In the genomic region with DNA sequence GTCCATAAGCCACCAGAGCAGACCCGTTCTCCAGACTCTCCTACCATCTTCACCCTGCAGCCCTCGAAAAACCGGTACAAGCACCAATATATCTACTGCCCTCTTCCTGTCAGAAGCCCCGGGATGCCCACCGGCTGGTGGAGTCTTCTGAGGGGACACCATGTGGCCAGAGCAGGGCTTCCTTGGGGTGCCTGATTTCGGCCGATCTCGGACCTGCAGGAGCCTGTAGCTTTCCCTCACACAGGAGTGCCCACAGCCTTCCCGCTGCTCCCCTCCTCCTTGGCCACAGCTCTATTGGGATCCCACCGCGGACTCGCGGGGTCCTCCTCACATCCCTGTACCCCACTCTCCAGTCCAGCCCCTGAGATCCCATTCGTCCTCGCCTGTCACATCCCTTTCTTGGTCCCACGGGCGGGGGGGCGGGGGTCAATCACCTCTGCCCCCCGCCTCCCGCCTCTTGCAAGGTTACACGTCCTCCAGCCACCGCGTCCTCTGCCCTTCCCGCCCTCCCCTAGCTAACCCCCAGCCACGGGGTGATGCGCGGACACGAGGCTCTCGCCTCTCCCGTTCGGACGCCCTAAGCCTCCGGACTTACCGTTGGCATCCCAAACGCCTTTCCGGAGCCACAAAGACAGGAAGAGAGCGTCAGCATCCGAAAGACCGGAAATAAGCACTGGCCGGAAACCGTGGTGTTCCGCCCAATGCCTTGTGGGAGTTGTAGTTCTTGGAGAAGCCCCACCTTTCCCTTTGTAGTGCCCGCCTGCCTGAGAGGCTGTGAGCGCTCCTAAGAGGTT, we compare ENCODE assay signal across 1 cellular context.
TF ChIP-seq lines count a peak whose summit lies in the region.

SSR2 (minus strand) TSS at position 659 of the 794 bp plus-strand sequence. CDS start 784 bp downstream, outside the sequence.

TF ChIP-seq in GM12878, 131 proteins besides CTCF, POLR2A, EP300 and RAD21 (continued from another document and continues in another):
- TF ChIP-seq E2F8 (IDR thresholded peaks at IDR 0.05; ENCODE audit: low read depth, partially characterized antibody) = peak; percentile 52
- TF ChIP-seq SIN3A (IDR thresholded peaks at IDR 0.05; ENCODE audit: low read depth, low read length) = peak; percentile 68; the same call in 1 of the 2 replicates
- no peak for TF ChIP-seq BACH1 (IDR thresholded peaks at IDR 0.05; ENCODE audit: borderline replicate concordance)
- TF ChIP-seq, protein P1, sequence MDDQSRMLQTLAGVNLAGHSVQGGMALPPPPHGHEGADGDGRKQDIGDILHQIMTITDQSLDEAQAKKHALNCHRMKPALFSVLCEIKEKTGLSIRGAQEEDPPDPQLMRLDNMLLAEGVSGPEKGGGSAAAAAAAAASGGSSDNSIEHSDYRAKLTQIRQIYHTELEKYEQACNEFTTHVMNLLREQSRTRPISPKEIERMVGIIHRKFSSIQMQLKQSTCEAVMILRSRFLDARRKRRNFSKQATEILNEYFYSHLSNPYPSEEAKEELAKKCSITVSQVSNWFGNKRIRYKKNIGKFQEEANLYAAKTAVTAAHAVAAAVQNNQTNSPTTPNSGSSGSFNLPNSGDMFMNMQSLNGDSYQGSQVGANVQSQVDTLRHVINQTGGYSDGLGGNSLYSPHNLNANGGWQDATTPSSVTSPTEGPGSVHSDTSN (IDR thresholded peaks at IDR 0.05; ENCODE audit: insufficient replicate concordance, low read depth, low read length) = no peak
- TF ChIP-seq, protein P2, sequence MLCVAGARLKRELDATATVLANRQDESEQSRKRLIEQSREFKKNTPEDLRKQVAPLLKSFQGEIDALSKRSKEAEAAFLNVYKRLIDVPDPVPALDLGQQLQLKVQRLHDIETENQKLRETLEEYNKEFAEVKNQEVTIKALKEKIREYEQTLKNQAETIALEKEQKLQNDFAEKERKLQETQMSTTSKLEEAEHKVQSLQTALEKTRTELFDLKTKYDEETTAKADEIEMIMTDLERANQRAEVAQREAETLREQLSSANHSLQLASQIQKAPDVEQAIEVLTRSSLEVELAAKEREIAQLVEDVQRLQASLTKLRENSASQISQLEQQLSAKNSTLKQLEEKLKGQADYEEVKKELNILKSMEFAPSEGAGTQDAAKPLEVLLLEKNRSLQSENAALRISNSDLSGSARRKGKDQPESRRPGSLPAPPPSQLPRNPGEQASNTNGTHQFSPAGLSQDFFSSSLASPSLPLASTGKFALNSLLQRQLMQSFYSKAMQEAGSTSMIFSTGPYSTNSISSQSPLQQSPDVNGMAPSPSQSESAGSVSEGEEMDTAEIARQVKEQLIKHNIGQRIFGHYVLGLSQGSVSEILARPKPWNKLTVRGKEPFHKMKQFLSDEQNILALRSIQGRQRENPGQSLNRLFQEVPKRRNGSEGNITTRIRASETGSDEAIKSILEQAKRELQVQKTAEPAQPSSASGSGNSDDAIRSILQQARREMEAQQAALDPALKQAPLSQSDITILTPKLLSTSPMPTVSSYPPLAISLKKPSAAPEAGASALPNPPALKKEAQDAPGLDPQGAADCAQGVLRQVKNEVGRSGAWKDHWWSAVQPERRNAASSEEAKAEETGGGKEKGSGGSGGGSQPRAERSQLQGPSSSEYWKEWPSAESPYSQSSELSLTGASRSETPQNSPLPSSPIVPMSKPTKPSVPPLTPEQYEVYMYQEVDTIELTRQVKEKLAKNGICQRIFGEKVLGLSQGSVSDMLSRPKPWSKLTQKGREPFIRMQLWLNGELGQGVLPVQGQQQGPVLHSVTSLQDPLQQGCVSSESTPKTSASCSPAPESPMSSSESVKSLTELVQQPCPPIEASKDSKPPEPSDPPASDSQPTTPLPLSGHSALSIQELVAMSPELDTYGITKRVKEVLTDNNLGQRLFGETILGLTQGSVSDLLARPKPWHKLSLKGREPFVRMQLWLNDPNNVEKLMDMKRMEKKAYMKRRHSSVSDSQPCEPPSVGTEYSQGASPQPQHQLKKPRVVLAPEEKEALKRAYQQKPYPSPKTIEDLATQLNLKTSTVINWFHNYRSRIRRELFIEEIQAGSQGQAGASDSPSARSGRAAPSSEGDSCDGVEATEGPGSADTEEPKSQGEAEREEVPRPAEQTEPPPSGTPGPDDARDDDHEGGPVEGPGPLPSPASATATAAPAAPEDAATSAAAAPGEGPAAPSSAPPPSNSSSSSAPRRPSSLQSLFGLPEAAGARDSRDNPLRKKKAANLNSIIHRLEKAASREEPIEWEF (IDR thresholded peaks at IDR 0.05; ENCODE audit: insufficient replicate concordance, low read depth, low read length) = no peak
- 0 out of 2 replicates have a peak, but pooled peaks have one; percentile 81 for TF ChIP-seq ZNF207 (IDR thresholded peaks at IDR 0.05; ENCODE audit: borderline replicate concordance)
- no peak for TF ChIP-seq SUZ12 (IDR thresholded peaks at IDR 0.05; ENCODE audit: unreplicated experiment)
- TF ChIP-seq TCF12 (IDR thresholded peaks at IDR 0.05; ENCODE audit: low read depth, low read length) = no peak
- no peak for TF ChIP-seq WRNIP1 (IDR thresholded peaks at IDR 0.05; ENCODE audit: borderline replicate concordance, low read depth, low read length)
- no peak for TF ChIP-seq ATF7 (IDR thresholded peaks at IDR 0.05; ENCODE audit: low read depth)
- TF ChIP-seq HDGF (IDR thresholded peaks at IDR 0.05) = no peak
- TF ChIP-seq CBFB (IDR thresholded peaks at IDR 0.05; ENCODE audit: low read depth) = peak; percentile 56; the same call in 1 of the 2 replicates
- peak; percentile 89 for TF ChIP-seq CREB1 (IDR thresholded peaks at IDR 0.05; ENCODE audit: low read depth)
- TF ChIP-seq, protein P3, sequence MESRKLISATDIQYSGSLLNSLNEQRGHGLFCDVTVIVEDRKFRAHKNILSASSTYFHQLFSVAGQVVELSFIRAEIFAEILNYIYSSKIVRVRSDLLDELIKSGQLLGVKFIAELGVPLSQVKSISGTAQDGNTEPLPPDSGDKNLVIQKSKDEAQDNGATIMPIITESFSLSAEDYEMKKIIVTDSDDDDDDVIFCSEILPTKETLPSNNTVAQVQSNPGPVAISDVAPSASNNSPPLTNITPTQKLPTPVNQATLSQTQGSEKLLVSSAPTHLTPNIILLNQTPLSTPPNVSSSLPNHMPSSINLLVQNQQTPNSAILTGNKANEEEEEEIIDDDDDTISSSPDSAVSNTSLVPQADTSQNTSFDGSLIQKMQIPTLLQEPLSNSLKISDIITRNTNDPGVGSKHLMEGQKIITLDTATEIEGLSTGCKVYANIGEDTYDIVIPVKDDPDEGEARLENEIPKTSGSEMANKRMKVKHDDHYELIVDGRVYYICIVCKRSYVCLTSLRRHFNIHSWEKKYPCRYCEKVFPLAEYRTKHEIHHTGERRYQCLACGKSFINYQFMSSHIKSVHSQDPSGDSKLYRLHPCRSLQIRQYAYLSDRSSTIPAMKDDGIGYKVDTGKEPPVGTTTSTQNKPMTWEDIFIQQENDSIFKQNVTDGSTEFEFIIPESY (IDR thresholded peaks at IDR 0.05) = no peak
- no peak for TF ChIP-seq BHLHE40 (IDR thresholded peaks at IDR 0.05; ENCODE audit: borderline replicate concordance in 1 of 2, low read depth in 2 of 2, low read length in 1 of 2)
- TF ChIP-seq ASH2L (IDR thresholded peaks at IDR 0.05; ENCODE audit: borderline replicate concordance, low read depth) = no peak
- no peak for TF ChIP-seq YBX1 (IDR thresholded peaks at IDR 0.05)
- TF ChIP-seq MAX (IDR thresholded peaks at IDR 0.05; ENCODE audit: low read depth, low read length) = no peak
- TF ChIP-seq, protein P4, sequence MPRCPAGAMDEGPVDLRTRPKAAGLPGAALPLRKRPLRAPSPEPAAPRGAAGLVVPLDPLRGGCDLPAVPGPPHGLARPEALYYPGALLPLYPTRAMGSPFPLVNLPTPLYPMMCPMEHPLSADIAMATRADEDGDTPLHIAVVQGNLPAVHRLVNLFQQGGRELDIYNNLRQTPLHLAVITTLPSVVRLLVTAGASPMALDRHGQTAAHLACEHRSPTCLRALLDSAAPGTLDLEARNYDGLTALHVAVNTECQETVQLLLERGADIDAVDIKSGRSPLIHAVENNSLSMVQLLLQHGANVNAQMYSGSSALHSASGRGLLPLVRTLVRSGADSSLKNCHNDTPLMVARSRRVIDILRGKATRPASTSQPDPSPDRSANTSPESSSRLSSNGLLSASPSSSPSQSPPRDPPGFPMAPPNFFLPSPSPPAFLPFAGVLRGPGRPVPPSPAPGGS (IDR thresholded peaks at IDR 0.05; ENCODE audit: borderline replicate concordance, insufficient read depth, low read depth, low read length, poor library complexity, severe bottlenecking) = no peak
- TF ChIP-seq NRF1 (conservative IDR thresholded peaks at IDR 0.05; ENCODE audit: low read depth, low read length) = no peak
- no peak for TF ChIP-seq BCL11A (IDR thresholded peaks at IDR 0.05; ENCODE audit: low read depth, low read length)
- no peak for TF ChIP-seq TBL1XR1 (IDR thresholded peaks at IDR 0.05; ENCODE audit: low read depth, low read length)
- no peak for TF ChIP-seq ZNF592 (IDR thresholded peaks at IDR 0.05)
- no peak for TF ChIP-seq TCF3 (IDR thresholded peaks at IDR 0.05; ENCODE audit: borderline replicate concordance, insufficient read depth, low read depth, low read length)
- TF ChIP-seq ZNF384 (IDR thresholded peaks at IDR 0.05; ENCODE audit: borderline replicate concordance, low read depth, low read length) = no peak
- TF ChIP-seq SMAD1 (IDR thresholded peaks at IDR 0.05; ENCODE audit: low read depth, partially characterized antibody) = no peak
- TF ChIP-seq RELB (IDR thresholded peaks at IDR 0.05; ENCODE audit: low read depth) = no peak
- TF ChIP-seq, protein P5, sequence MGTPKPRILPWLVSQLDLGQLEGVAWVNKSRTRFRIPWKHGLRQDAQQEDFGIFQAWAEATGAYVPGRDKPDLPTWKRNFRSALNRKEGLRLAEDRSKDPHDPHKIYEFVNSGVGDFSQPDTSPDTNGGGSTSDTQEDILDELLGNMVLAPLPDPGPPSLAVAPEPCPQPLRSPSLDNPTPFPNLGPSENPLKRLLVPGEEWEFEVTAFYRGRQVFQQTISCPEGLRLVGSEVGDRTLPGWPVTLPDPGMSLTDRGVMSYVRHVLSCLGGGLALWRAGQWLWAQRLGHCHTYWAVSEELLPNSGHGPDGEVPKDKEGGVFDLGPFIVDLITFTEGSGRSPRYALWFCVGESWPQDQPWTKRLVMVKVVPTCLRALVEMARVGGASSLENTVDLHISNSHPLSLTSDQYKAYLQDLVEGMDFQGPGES (IDR thresholded peaks at IDR 0.05) = 0 out of 2 replicates have a peak, but pooled peaks have one; percentile 21
